8 cellular contexts compared by ENCODE assay signal in the genomic region with DNA sequence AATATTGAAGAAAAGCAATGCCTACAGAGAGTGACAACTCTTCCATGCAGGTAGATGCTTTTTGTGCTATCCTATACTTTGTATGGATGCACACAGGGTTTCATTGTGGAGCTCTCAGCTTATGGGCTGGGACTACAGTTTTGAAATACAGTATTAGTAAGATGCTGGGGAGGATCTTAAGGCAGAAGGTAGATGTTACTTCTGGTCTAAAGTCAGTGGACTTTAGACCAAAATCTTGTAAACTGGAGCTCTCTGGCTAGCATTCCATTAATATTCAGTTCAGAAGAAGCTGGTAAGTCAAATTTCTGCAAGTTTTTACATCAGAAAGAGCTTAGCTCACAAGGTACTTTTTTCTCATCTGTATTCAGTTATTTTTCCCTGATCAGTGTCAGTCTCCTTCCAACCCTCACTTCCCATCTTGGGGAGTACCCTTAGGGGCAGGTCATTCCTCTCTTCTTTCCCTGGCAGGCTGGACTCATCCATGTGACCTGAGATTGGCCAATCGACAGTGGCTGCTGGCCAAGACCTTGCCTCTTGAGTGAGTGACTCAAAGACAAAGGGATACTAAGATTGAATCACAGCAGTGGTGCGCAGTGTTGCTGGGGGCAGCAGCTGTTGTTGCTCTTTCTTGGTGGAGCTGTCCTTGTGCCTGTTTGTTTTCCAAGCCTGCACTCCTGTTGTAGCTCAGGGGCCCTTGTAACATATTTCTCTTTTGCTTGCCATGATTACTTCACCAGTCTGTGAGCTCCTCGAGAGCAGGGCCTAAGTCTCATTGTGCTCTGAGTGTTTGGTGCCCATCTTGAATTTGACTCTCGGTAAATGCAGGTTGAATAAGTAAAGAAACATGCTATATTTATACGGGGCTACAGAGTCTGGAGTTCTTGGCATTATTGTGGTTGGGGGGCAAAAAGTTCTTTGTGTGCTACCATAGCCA. TPM values are rescaled to one million over a fixed set of nuclear protein-coding genes. Genes with fewer than 3 reads are reported as not detected.
DNase-seq lines count a peak whose midpoint lies in the region; ATAC-seq lines count a peak whose summit lies in the region.

No MANE protein-coding gene starts in this region.

- POLR2A ChIA-PET in activated CD4-positive, alpha-beta T cell treated with anti-CD3 and anti-CD28 coated beads for 36 hours (lab: Charles Lee): interaction anchor here (0.6 to 3.0 kb wide), 6 partner anchors 14 to 1636 kb away, joined by 3 to 25 read pairs (median 5); partner anchors contain the start of genes RBM39 and SCAND1

- peaks cover 7% of the 10 kb centered on the region for H3K9me3 Mint-ChIP-seq in activated CD4-positive, alpha-beta T cell treated with anti-CD3 and anti-CD28 coated beads for 36 hours (ENCODE audit: low read depth)
- H3K9me3 Mint-ChIP-seq in activated CD8-positive, alpha-beta memory T cell treated with anti-CD3 and anti-CD28 coated beads, Interleukin-2, amount 10 ng/mL, durations not matched to agents 7 days and 5 days (ENCODE audit: low read depth): no peaks in the 10 kb centered on the region

- peak; percentile 48 for ATAC-seq in activated CD4-positive, alpha-beta T cell treated with anti-CD3 and anti-CD28 coated beads for 36 hours
- ATAC-seq in activated CD8-positive, alpha-beta memory T cell treated with anti-CD3 and anti-CD28 coated beads, Interleukin-2, amount 10 ng/mL, durations not matched to agents 7 days and 5 days: no peak
- ATAC-seq in esophagus mucosa: peak; percentile 63
- peak; percentile 19 for ATAC-seq in stimulated activated naive CD8-positive, alpha-beta T cell treated with anti-CD3 and anti-CD28 coated beads, Interleukin-15, Interleukin-2, amounts not matched to agents 100 U/mL and 50 U/mL, for 24 hours
- ATAC-seq in HG03520 (IDR thresholded peaks at IDR 0.05; ENCODE audit: unreplicated experiment): no peak

- peak; percentile 81 for DNase-seq in activated CD4-positive, alpha-beta T cell treated with anti-CD3 and anti-CD28 coated beads for 36 hours
- no peak for DNase-seq in activated CD4-positive, alpha-beta T cell treated with anti-CD3 and anti-CD28 coated beads for 1 hour
- DNase-seq in NCI-H226: peak; percentile 97
- peak; percentile 75 for DNase-seq in activated CD8-positive, alpha-beta memory T cell treated with anti-CD3 and anti-CD28 coated beads, Interleukin-2, amount 10 ng/mL, durations not matched to agents 7 days and 5 days
- peak; percentile 90 for DNase-seq in mucosa of gallbladder (ENCODE audit: low spot score)
- peak; percentile 66 for DNase-seq in stimulated activated naive CD8-positive, alpha-beta T cell treated with anti-CD3 and anti-CD28 coated beads, Interleukin-15, Interleukin-2, amounts not matched to agents 100 U/mL and 50 U/mL, for 24 hours

- H3K36me3 Mint-ChIP-seq in activated CD4-positive, alpha-beta T cell treated with anti-CD3 and anti-CD28 coated beads for 36 hours (ENCODE audit: low read depth): peaks cover 16% of the 10 kb centered on the region
- peaks cover 15% of the 10 kb centered on the region for H3K36me3 Mint-ChIP-seq in activated CD8-positive, alpha-beta memory T cell treated with anti-CD3 and anti-CD28 coated beads, Interleukin-2, amount 10 ng/mL, durations not matched to agents 7 days and 5 days

- H3K27me3 Mint-ChIP-seq in activated CD4-positive, alpha-beta T cell treated with anti-CD3 and anti-CD28 coated beads for 36 hours: no peaks in the 10 kb centered on the region
- no peaks in the 10 kb centered on the region for H3K27me3 Mint-ChIP-seq in activated CD8-positive, alpha-beta memory T cell treated with anti-CD3 and anti-CD28 coated beads, Interleukin-2, amount 10 ng/mL, durations not matched to agents 7 days and 5 days

- no peak overlapping the region for H3K4me3 Mint-ChIP-seq in activated CD4-positive, alpha-beta T cell treated with anti-CD3 and anti-CD28 coated beads for 36 hours
- H3K4me3 Mint-ChIP-seq in activated CD8-positive, alpha-beta memory T cell treated with anti-CD3 and anti-CD28 coated beads, Interleukin-2, amount 10 ng/mL, durations not matched to agents 7 days and 5 days: peak overlapping the region; percentile 5

- H3K4me1 Mint-ChIP-seq in activated CD4-positive, alpha-beta T cell treated with anti-CD3 and anti-CD28 coated beads for 36 hours: peaks cover 57% of the 10 kb centered on the region
- peaks cover 48% of the 10 kb centered on the region for H3K4me1 Mint-ChIP-seq in activated CD8-positive, alpha-beta memory T cell treated with anti-CD3 and anti-CD28 coated beads, Interleukin-2, amount 10 ng/mL, durations not matched to agents 7 days and 5 days

- CTCF ChIA-PET in activated CD4-positive, alpha-beta T cell treated with anti-CD3 and anti-CD28 coated beads for 36 hours (lab: Charles Lee): interaction anchor here (0.6 to 2.4 kb wide), 6 partner anchors 18 to 1383 kb away, joined by 3 to 28 read pairs (median 3); partner anchors contain the start of genes RBM39 and SCAND1
- CTCF ChIA-PET in activated CD8-positive, alpha-beta memory T cell treated with anti-CD3 and anti-CD28 coated beads, Interleukin-2, amount 10 ng/mL, durations not matched to agents 7 days and 5 days (lab: Charles Lee): interaction anchor here (1.1 to 7.5 kb wide), 3 partner anchors 27 to 185 kb away, joined by 3 to 104 read pairs (median 13); partner anchors contain the start of genes RBM39 and SCAND1

- H3K27ac Mint-ChIP-seq in activated CD4-positive, alpha-beta T cell treated with anti-CD3 and anti-CD28 coated beads for 36 hours: peak overlapping the region; percentile 100
- peak overlapping the region; percentile 98 for H3K27ac Mint-ChIP-seq in activated CD8-positive, alpha-beta memory T cell treated with anti-CD3 and anti-CD28 coated beads, Interleukin-2, amount 10 ng/mL, durations not matched to agents 7 days and 5 days

- intact Hi-C loops in activated CD4-positive, alpha-beta T cell treated with anti-CD3 and anti-CD28 coated beads for 36 hours (cut with DNase I, micrococcal nuclease): no loop called here

RNA-seq across cellular contexts. Expression of gene PHF20, which starts 2.8 kb away (rescaled TPM):
- 10 to 100 TPM; 54.3 to 61.6 TPM for total RNA-seq in activated CD4-positive, alpha-beta T cell treated with anti-CD3 and anti-CD28 coated beads for 36 hours
- 10 to 100 TPM; 50.8 to 52.4 TPM for total RNA-seq in activated CD8-positive, alpha-beta memory T cell treated with anti-CD3 and anti-CD28 coated beads, Interleukin-2, amount 10 ng/mL, durations not matched to agents 7 days and 5 days
- 17.3 TPM for total RNA-seq in esophagus mucosa
- 44.4 TPM for total RNA-seq in mucosa of gallbladder

RNA-seq across cellular contexts. Expression of gene RBM39, which starts 26.9 kb away (rescaled TPM):
- 100 to 1,000 TPM; 303 to 356 TPM for total RNA-seq in activated CD4-positive, alpha-beta T cell treated with anti-CD3 and anti-CD28 coated beads for 36 hours
- total RNA-seq in activated CD8-positive, alpha-beta memory T cell treated with anti-CD3 and anti-CD28 coated beads, Interleukin-2, amount 10 ng/mL, durations not matched to agents 7 days and 5 days: 100 to 1,000 TPM; 357 to 360 TPM
- total RNA-seq in esophagus mucosa (139 TPM), mucosa of gallbladder (288 TPM)

Comparison
In these comparisons a context has a peak if more than half of its experiments do, and no peak if none do; other contexts are left out.
1. ATAC-seq: peak in activated CD4-positive, alpha-beta T cell treated with anti-CD3 and anti-CD28 coated beads for 36 hours (single experiment), esophagus mucosa (single experiment) and stimulated activated naive CD8-positive, alpha-beta T cell treated with anti-CD3 and anti-CD28 coated beads, Interleukin-15, Interleukin-2, amounts not matched to agents 100 U/mL and 50 U/mL, for 24 hours (single experiment); none in activated CD8-positive, alpha-beta memory T cell treated with anti-CD3 and anti-CD28 coated beads, Interleukin-2, amount 10 ng/mL, durations not matched to agents 7 days and 5 days (single experiment) and HG03520 (single experiment).